29 cellular contexts compared by ENCODE assay signal in genomic region chr12:129826273-129826672, GRCh38.
"Had no signal": no experiment of that assay in that cellular context is flagged by ENCODE, and none has a peak within 500 bp of the region (broad histone marks: within the 10 kb centered on the region; RNA-seq: fewer than 3 reads in every experiment).

No MANE protein-coding gene starts in this region.

- H3K27ac ChIP-seq: brain microvascular endothelial cell, Peyer's patch, WERI-Rb-1 had no signal

- H3K4me1 Mint-ChIP-seq: activated CD4-positive, alpha-beta memory T cell treated with anti-CD3 and anti-CD28 coated beads, Interleukin-2, amount 10 ng/mL, durations not matched to agents 7 days and 5 days; activated CD8-positive, alpha-beta memory T cell treated with anti-CD3 and anti-CD28 coated beads, Interleukin-2, amount 10 ng/mL, durations not matched to agents 7 days and 5 days; activated naive CD4-positive, alpha-beta T cell treated with anti-CD3 and anti-CD28 coated beads, Interleukin-2, amount 10 ng/mL, durations not matched to agents 7 days and 5 days; activated naive CD8-positive, alpha-beta T cell treated with anti-CD3 and anti-CD28 coated beads, Interleukin-2, amount 50 U/mL, for 24 hours; central memory CD8-positive, alpha-beta T cell; T-cell; T-helper 17 cell had no signal

- H3K27me3 ChIP-seq: brain microvascular endothelial cell, MG63, Peyer's patch had no signal

- DNase-seq: activated CD4-positive, alpha-beta memory T cell treated with anti-CD3 and anti-CD28 coated beads, Interleukin-2, amount 10 ng/mL, durations not matched to agents 7 days and 5 days; activated CD4-positive, alpha-beta T cell treated with anti-CD3 and anti-CD28 coated beads for 1 hour; activated CD4-positive, alpha-beta T cell treated with anti-CD3 and anti-CD28 coated beads for 48 hours; activated CD4-positive, CD25-positive, alpha-beta regulatory T cell; activated CD8-positive, alpha-beta memory T cell treated with anti-CD3 and anti-CD28 coated beads for 24 hours; activated CD8-positive, alpha-beta memory T cell treated with anti-CD3 and anti-CD28 coated beads, Interleukin-2, amount 10 ng/mL, durations not matched to agents 7 days and 5 days; activated CD8-positive, alpha-beta memory T cell treated with anti-CD3 and anti-CD28 coated beads, Interleukin-2, amount 50 U/mL, for 48 hours; activated effector memory CD4-positive, alpha-beta T cell treated with Interleukin-2 at 50 U/mL for 16 hours; activated naive CD4-positive, alpha-beta T cell treated with anti-CD3 and anti-CD28 coated beads, Interleukin-2, amount 10 ng/mL, durations not matched to agents 7 days and 5 days; activated naive CD8-positive, alpha-beta T cell treated with anti-CD3 and anti-CD28 coated beads, Interleukin-2, amount 50 U/mL, for 24 hours; activated T-cell treated with anti-CD3 and anti-CD28 coated beads, Interleukin-2, amount 50 U/mL, for 48 hours; brain microvascular endothelial cell; MG63; NCI-H1092; NCI-H1436 treated with DMSO at 0.1 percent for 48 hours; NCI-H1694 treated with DMSO at 0.1 percent for 48 hours; NCI-H2029; NCI-H345; NCI-H524 treated with DMSO at 0.1 percent for 48 hours; PC-3; Peyer's patch; RPMI8226; SIG-M5; T-cell; T-helper 17 cell; WERI-Rb-1 had no signal

- H3K27ac Mint-ChIP-seq: activated CD4-positive, alpha-beta memory T cell treated with anti-CD3 and anti-CD28 coated beads, Interleukin-2, amount 10 ng/mL, durations not matched to agents 7 days and 5 days; activated CD8-positive, alpha-beta memory T cell treated with anti-CD3 and anti-CD28 coated beads, Interleukin-2, amount 10 ng/mL, durations not matched to agents 7 days and 5 days; activated naive CD4-positive, alpha-beta T cell treated with anti-CD3 and anti-CD28 coated beads, Interleukin-2, amount 10 ng/mL, durations not matched to agents 7 days and 5 days; activated naive CD8-positive, alpha-beta T cell; activated naive CD8-positive, alpha-beta T cell treated with anti-CD3 and anti-CD28 coated beads, Interleukin-2, amount 50 U/mL, for 24 hours; T-cell; T-helper 17 cell had no signal

- H3K9me3 ChIP-seq: MG63, Peyer's patch had no signal

- H3K36me3 ChIP-seq: brain microvascular endothelial cell, MG63, Peyer's patch, WERI-Rb-1 had no signal

- ATAC-seq: activated CD8-positive, alpha-beta memory T cell treated with anti-CD3 and anti-CD28 coated beads, Interleukin-2, amount 10 ng/mL, durations not matched to agents 7 days and 5 days; activated naive CD8-positive, alpha-beta T cell treated with anti-CD3 and anti-CD28 coated beads, Interleukin-2, amount 50 U/mL, for 24 hours; PC-3; SK-N-SH treated with all-trans-retinoic acid at 6 μM for 48 hours; T-cell; T-helper 17 cell had no signal

- H3K27me3 Mint-ChIP-seq: activated CD4-positive, alpha-beta memory T cell treated with anti-CD3 and anti-CD28 coated beads, Interleukin-2, amount 10 ng/mL, durations not matched to agents 7 days and 5 days; activated CD8-positive, alpha-beta memory T cell treated with anti-CD3 and anti-CD28 coated beads, Interleukin-2, amount 10 ng/mL, durations not matched to agents 7 days and 5 days; activated naive CD4-positive, alpha-beta T cell treated with anti-CD3 and anti-CD28 coated beads, Interleukin-2, amount 10 ng/mL, durations not matched to agents 7 days and 5 days; activated naive CD8-positive, alpha-beta T cell; activated naive CD8-positive, alpha-beta T cell treated with anti-CD3 and anti-CD28 coated beads, Interleukin-2, amount 50 U/mL, for 24 hours; central memory CD8-positive, alpha-beta T cell; T-helper 17 cell had no signal

- H3K4me3 Mint-ChIP-seq: activated CD4-positive, alpha-beta memory T cell treated with anti-CD3 and anti-CD28 coated beads, Interleukin-2, amount 10 ng/mL, durations not matched to agents 7 days and 5 days; activated CD8-positive, alpha-beta memory T cell treated with anti-CD3 and anti-CD28 coated beads, Interleukin-2, amount 10 ng/mL, durations not matched to agents 7 days and 5 days; activated naive CD4-positive, alpha-beta T cell treated with anti-CD3 and anti-CD28 coated beads, Interleukin-2, amount 10 ng/mL, durations not matched to agents 7 days and 5 days; activated naive CD8-positive, alpha-beta T cell; activated naive CD8-positive, alpha-beta T cell treated with anti-CD3 and anti-CD28 coated beads, Interleukin-2, amount 50 U/mL, for 24 hours; central memory CD8-positive, alpha-beta T cell; T-cell; T-helper 17 cell had no signal

- H3K36me3 Mint-ChIP-seq: activated naive CD4-positive, alpha-beta T cell treated with anti-CD3 and anti-CD28 coated beads, Interleukin-2, amount 10 ng/mL, durations not matched to agents 7 days and 5 days; activated naive CD8-positive, alpha-beta T cell; T-cell had no signal

- H3K4me1 ChIP-seq: Peyer's patch had no signal

- H3K4me3 ChIP-seq: MG63, Peyer's patch had no signal
